Comparison of ENCODE assay signal across 3 cellular contexts in genomic region chr5:164753434-164753833, GRCh38.
"Had no signal": no experiment of that assay in that cellular context is flagged by ENCODE, and none has a peak within 500 bp of the region (broad histone marks: within the 10 kb centered on the region; RNA-seq: fewer than 3 reads in every experiment).

No MANE protein-coding gene starts in this region.

- DNase-seq: GDM1, GF-D8 had no signal

- H3K4me3 ChIP-seq: GM12878 had no signal

- ATAC-seq: GM12878 had no signal
